Comparison of ENCODE assay signal across 13 cellular contexts in genomic region chr16:22070361-22071351, GRCh38. TPM values are rescaled to one million over a fixed set of nuclear protein-coding genes. Genes with fewer than 3 reads are reported as not detected.
A peak's percentile ranks its signal among the peaks of the same experiment; 100 is the strongest.
DNase-seq lines count a peak whose midpoint lies in the region; ATAC-seq and TF ChIP-seq lines count a peak whose summit lies in the region.
"Had no signal": no experiment of that assay in that cellular context is flagged by ENCODE, and none has a peak within 500 bp of the region (broad histone marks: within the 10 kb centered on the region; RNA-seq: fewer than 3 reads in every experiment).

No MANE protein-coding gene starts in this region.

- in situ Hi-C loops in G401 (cut with HindIII; ENCODE audit: low sequenced_read_pairs) = no loop called here
- in situ Hi-C loops in HAP-1 (cut with MboI; ENCODE audit: low sequenced_read_pairs) = no loop called here

- peak overlapping the region; percentile 2 for H3K9ac ChIP-seq in adipocyte (ENCODE audit: low read length)

- TF ChIP-seq POLR2A in prostate gland (IDR thresholded peaks at IDR 0.05) = no peak

- ATAC-seq in HG03108 (IDR thresholded peaks at IDR 0.05; ENCODE audit: unreplicated experiment) = no peak
- ATAC-seq: natural killer cell had no signal

- peak; percentile 53 for DNase-seq in G401 (ENCODE audit: low spot score)
- DNase-seq in adipocyte (ENCODE audit: low read depth) = no peak
- DNase-seq in fibroblast of peridontal ligament (ENCODE audit: extremely low read depth) = peak; percentile 51
- DNase-seq in prostate gland (ENCODE audit: low spot score) = peak; percentile 47
- no peak for DNase-seq in NOMO-1 (lab: John Stamatoyannopoulos, UW; ENCODE audit: unreplicated experiment in 2 of 2)
- DNase-seq in iPS-NIHi11 (ENCODE audit: low spot score) = no peak
- no peak for DNase-seq in HAP-1 (ENCODE audit: low spot score in 2 of 2)
- DNase-seq: CD8-positive, alpha-beta memory T cell; endodermal cell; natural killer cell; NCI-H1092 treated with DMSO at 0.1 percent for 48 hours had no signal

- H3K9me3 ChIP-seq in adipocyte (ENCODE audit: control insufficient read depth, low read length) (no peaks in the 10 kb centered on the region), prostate gland (no peaks in the 10 kb centered on the region), HAP-1 (no peaks in the 10 kb centered on the region)

- peaks cover 23% of the 10 kb centered on the region for H3K4me1 ChIP-seq in adipocyte (ENCODE audit: control insufficient read depth, insufficient read depth, low read length)
- H3K4me1 ChIP-seq in prostate gland (replicated peaks) = peaks cover 3% of the 10 kb centered on the region
- H3K4me1 ChIP-seq in HAP-1 = no peaks in the 10 kb centered on the region

- no peak for TF ChIP-seq CTCF in prostate gland (IDR thresholded peaks at IDR 0.05)

- 22% methylated on average over 13 of the region's 13 CpGs for WGBS in prostate gland

- H3K36me3 ChIP-seq in adipocyte (ENCODE audit: control insufficient read depth, insufficient read depth, low read length, severe bottlenecking) (peaks cover 4% of the 10 kb centered on the region), prostate gland (no peaks in the 10 kb centered on the region), HAP-1 (replicated peaks) (no peaks in the 10 kb centered on the region; the same call in 1 of the 2 replicates)

- H3K27me3 ChIP-seq in adipocyte (replicated peaks; ENCODE audit: control insufficient read depth, insufficient read depth, low read length) (no peaks in the 10 kb centered on the region), prostate gland (replicated peaks; ENCODE audit: insufficient read depth) (no peaks in the 10 kb centered on the region), HAP-1 (ENCODE audit: low read depth) (no peaks in the 10 kb centered on the region)

- peak overlapping the region; percentile 74 for H3K4me3 ChIP-seq in adipocyte (ENCODE audit: low read length)
- no peak overlapping the region for H3K4me3 ChIP-seq in prostate gland
- no peak overlapping the region for H3K4me3 ChIP-seq in HAP-1

- intact Hi-C loops in prostate gland (cut with DNase I) = no loop called here

- H3K27ac ChIP-seq in prostate gland = peak overlapping the region; percentile 33 to 41

RNA-seq across cellular contexts. Expression of gene VWA3A, which starts 21.7 kb away (rescaled TPM):
- 0.03 TPM in 1 of 2 replicates, not detected in the other for total RNA-seq in G401 (2014; rRNA removed; shearing (Covaris generic))
- 1 to 10 TPM in 1 of 2 donors, under 1 TPM in 1; 0.41 to 2.5 TPM for total RNA-seq in prostate gland
- total RNA-seq: OCI-LY7 had no signal

Comparison
In these comparisons a context has a peak if more than half of its experiments do, and no peak if none do; other contexts are left out.
1. DNase-seq: peak in G401 (single experiment), fibroblast of peridontal ligament (single experiment) and prostate gland (single experiment); none in adipocyte (single experiment), NOMO-1 (0 of 2), iPS-NIHi11 (single experiment) and HAP-1 (0 of 2).